ENCODE assay signal across 8 cellular contexts in genomic region chr5:146565764-146566163, GRCh38. TPM values are rescaled to one million over a fixed set of nuclear protein-coding genes. Genes with fewer than 3 reads are reported as not detected.
DNase-seq lines count a peak whose midpoint lies in the region; ATAC-seq, FAIRE-seq and TF ChIP-seq lines count a peak whose summit lies in the region.

No MANE protein-coding gene starts in this region.

- peaks cover 3% of the 10 kb centered on the region for H3K27me3 Mint-ChIP-seq in activated T-helper 1 cell treated with anti-CD3 and anti-CD28 coated beads, Interleukin-12 subunit alpha, Interleukin-12 subunit beta, Interleukin-2, Interleukin-4 antibody, amounts not matched to agents 30 ng/mL and 10 ng/mL and 1 ng/mL, durations not matched to agents 14 hours and 24 hours and 36 hours (ENCODE audit: insufficient read depth)

- H3K27ac Mint-ChIP-seq in activated T-helper 1 cell treated with anti-CD3 and anti-CD28 coated beads, Interleukin-12 subunit alpha, Interleukin-12 subunit beta, Interleukin-2, Interleukin-4 antibody, amounts not matched to agents 30 ng/mL and 10 ng/mL and 1 ng/mL, durations not matched to agents 14 hours and 24 hours and 36 hours: no peak overlapping the region

- intact Hi-C loops in activated T-helper 1 cell treated with anti-CD3 and anti-CD28 coated beads, Interleukin-12 subunit alpha, Interleukin-12 subunit beta, Interleukin-2, Interleukin-4 antibody, amounts not matched to agents 30 ng/mL and 10 ng/mL and 1 ng/mL, durations not matched to agents 14 hours and 24 hours and 36 hours (cut with micrococcal nuclease): loop anchor here (1.0 kb wide), 1 partner anchor 401 kb away; no protein-coding TSS in a partner anchor
- intact Hi-C loops in lower leg skin (cut with DNase I; ENCODE audit: low total_unique reads): no loop called here

- FAIRE-seq in HTR-8/SVneo (lab: Jason Lieb, UNC): no peak

- H3K27me3 ChIP-seq in NT2/D1 (ENCODE audit: insufficient read depth, insufficient read length): no peaks in the 10 kb centered on the region

- no peak overlapping the region for H3K4me3 ChIP-seq in NT2/D1 (ENCODE audit: insufficient read length, low read depth)
- no peak overlapping the region for H3K4me3 ChIP-seq in lower leg skin (ENCODE audit: low read depth, poor library complexity, severe bottlenecking)

- no peaks in the 10 kb centered on the region for H3K36me3 Mint-ChIP-seq in activated T-helper 1 cell treated with anti-CD3 and anti-CD28 coated beads, Interleukin-12 subunit alpha, Interleukin-12 subunit beta, Interleukin-2, Interleukin-4 antibody, amounts not matched to agents 30 ng/mL and 10 ng/mL and 1 ng/mL, durations not matched to agents 14 hours and 24 hours and 36 hours (ENCODE audit: low read depth)

- H3K9me3 Mint-ChIP-seq in activated T-helper 1 cell treated with anti-CD3 and anti-CD28 coated beads, Interleukin-12 subunit alpha, Interleukin-12 subunit beta, Interleukin-2, Interleukin-4 antibody, amounts not matched to agents 30 ng/mL and 10 ng/mL and 1 ng/mL, durations not matched to agents 14 hours and 24 hours and 36 hours: no peaks in the 10 kb centered on the region

- DNase-seq in GM03348 (ENCODE audit: low spot score) (peak; percentile 65), HTR-8/SVneo (ENCODE audit: insufficient read length, low spot score) (peak; percentile 63), NT2/D1 (ENCODE audit: low read depth, low spot score) (peak; percentile 49), foreskin melanocyte (peak; percentile 43), pons (ENCODE audit: low spot score) (peak; percentile 84), lower leg skin (ENCODE audit: low spot score in 2 of 2) (no peak)
- peak; percentile 23 for DNase-seq in activated T-helper 1 cell treated with anti-CD3 and anti-CD28 coated beads, Interleukin-12 subunit alpha, Interleukin-12 subunit beta, Interleukin-2, Interleukin-4 antibody, amounts not matched to agents 30 ng/mL and 10 ng/mL and 1 ng/mL, durations not matched to agents 14 hours and 24 hours and 36 hours (ENCODE audit: low spot score)

- no peaks in the 10 kb centered on the region for H3K9me3 ChIP-seq in NT2/D1 (ENCODE audit: insufficient read depth, low read length)

- ATAC-seq in GM21619 (IDR thresholded peaks at IDR 0.05; ENCODE audit: unreplicated experiment): peak; percentile 98

- no peaks in the 10 kb centered on the region for H3K36me3 ChIP-seq in NT2/D1 (ENCODE audit: insufficient read depth, insufficient read length, low read length)

- WGBS in lower leg skin, 2 donors: 23 to 29% methylated on average over 7 of the region's 7 CpGs

- no peak overlapping the region for H3K4me3 Mint-ChIP-seq in activated T-helper 1 cell treated with anti-CD3 and anti-CD28 coated beads, Interleukin-12 subunit alpha, Interleukin-12 subunit beta, Interleukin-2, Interleukin-4 antibody, amounts not matched to agents 30 ng/mL and 10 ng/mL and 1 ng/mL, durations not matched to agents 14 hours and 24 hours and 36 hours

- peaks cover 4% of the 10 kb centered on the region for H3K4me1 ChIP-seq in NT2/D1 (ENCODE audit: insufficient read depth, insufficient read length)

- no peak for TF ChIP-seq POLR2A in lower leg skin (IDR thresholded peaks at IDR 0.05)

- TF ChIP-seq CTCF in lower leg skin (IDR thresholded peaks at IDR 0.05): no peak

- H3K4me1 Mint-ChIP-seq in activated T-helper 1 cell treated with anti-CD3 and anti-CD28 coated beads, Interleukin-12 subunit alpha, Interleukin-12 subunit beta, Interleukin-2, Interleukin-4 antibody, amounts not matched to agents 30 ng/mL and 10 ng/mL and 1 ng/mL, durations not matched to agents 14 hours and 24 hours and 36 hours (ENCODE audit: low read depth): no peaks in the 10 kb centered on the region

- H3K9ac ChIP-seq in NT2/D1 (ENCODE audit: insufficient read length, low read depth): no peak overlapping the region

RNA-seq across cellular contexts. Expression of gene GPR151, which starts 49.8 kb away (rescaled TPM):
- not detected in 2 replicates for total RNA-seq in activated T-helper 1 cell treated with anti-CD3 and anti-CD28 coated beads, Interleukin-12 subunit alpha, Interleukin-12 subunit beta, Interleukin-2, Interleukin-4 antibody, amounts not matched to agents 30 ng/mL and 10 ng/mL and 1 ng/mL, durations not matched to agents 14 hours and 24 hours and 36 hours
- total RNA-seq in lower leg skin: not detected

Comparison
In these comparisons a context has a peak if more than half of its experiments do, and no peak if none do; other contexts are left out.
1. DNase-seq: peak in GM03348 (single experiment), HTR-8/SVneo (single experiment), NT2/D1 (single experiment), activated T-helper 1 cell treated with anti-CD3 and anti-CD28 coated beads, Interleukin-12 subunit alpha, Interleukin-12 subunit beta, Interleukin-2, Interleukin-4 antibody, amounts not matched to agents 30 ng/mL and 10 ng/mL and 1 ng/mL, durations not matched to agents 14 hours and 24 hours and 36 hours (single experiment), foreskin melanocyte (single experiment) and pons (single experiment); none in lower leg skin (0 of 2).